8 cellular contexts compared by ENCODE assay signal in the genomic region with DNA sequence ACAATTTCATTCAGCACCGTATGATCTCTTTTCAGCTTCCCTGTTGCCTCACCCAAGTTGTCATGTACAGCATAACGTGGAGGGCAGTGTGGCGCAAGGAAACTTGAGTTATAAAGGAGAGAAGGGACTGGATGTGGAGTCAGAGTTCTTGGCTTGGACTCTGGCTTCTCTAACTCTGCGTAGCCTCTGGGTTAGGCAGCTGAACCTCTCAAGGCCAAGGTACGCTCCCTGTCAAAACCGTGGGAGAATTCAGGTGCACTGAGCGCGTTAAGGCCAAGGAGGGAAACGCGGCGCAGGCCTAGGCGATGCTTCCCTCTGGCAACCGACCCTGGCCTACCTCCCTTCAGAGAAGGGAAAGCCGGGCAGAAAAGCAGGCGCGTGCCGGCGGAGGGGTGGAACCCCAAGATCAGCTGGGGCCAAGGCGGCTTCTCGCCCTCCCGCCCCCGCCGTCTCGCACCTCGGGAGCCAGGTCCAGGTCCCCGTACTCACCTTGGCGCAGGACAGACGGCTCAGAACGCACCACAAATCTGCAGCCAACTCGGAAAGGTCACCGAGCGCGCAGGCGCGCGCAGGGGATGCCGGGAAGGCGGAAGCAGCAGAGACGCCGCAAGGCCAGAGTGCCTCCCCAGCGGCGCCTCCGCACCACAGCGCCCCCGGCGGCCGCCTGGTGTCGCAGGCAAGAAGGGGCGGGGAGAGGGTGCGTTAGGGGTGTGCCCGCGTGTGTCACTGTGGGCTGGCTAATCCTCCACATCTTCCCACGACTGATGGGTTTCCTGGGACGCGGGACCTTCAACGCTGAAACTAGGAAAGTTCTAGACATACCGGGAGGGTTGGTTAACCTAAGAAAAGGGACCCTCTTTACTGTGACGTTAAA. TPM values are rescaled to one million over a fixed set of nuclear protein-coding genes. Genes with fewer than 3 reads are reported as not detected.
DNase-seq lines count a peak whose midpoint lies in the region; ATAC-seq, FAIRE-seq and TF ChIP-seq lines count a peak whose summit lies in the region.

No MANE protein-coding gene starts in this region.

- intact Hi-C loops in Right ventricle myocardium superior (cut with DNase I): no loop called here
- intact Hi-C loops in pancreas (cut with DNase I): no loop called here
- intact Hi-C loops in tibial artery (cut with DNase I; ENCODE audit: low total_unique reads): loop anchor here (5.0 kb wide), 2 partner anchors 74 to 359 kb away; a partner anchor contains a TSS

- no peak for FAIRE-seq in pancreas (lab: Jason Lieb, UNC)

- H3K27ac Mint-ChIP-seq in activated naive CD8-positive, alpha-beta T cell treated with anti-CD3 and anti-CD28 coated beads, Interleukin-2, amount 10 ng/mL, durations not matched to agents 7 days and 5 days: peak overlapping the region; percentile 85

- no peaks in the 10 kb centered on the region for H3K9me3 Mint-ChIP-seq in activated naive CD8-positive, alpha-beta T cell treated with anti-CD3 and anti-CD28 coated beads, Interleukin-2, amount 10 ng/mL, durations not matched to agents 7 days and 5 days

- H3K4me1 Mint-ChIP-seq in activated naive CD8-positive, alpha-beta T cell treated with anti-CD3 and anti-CD28 coated beads, Interleukin-2, amount 10 ng/mL, durations not matched to agents 7 days and 5 days: peaks cover 9% of the 10 kb centered on the region

- H3K4me1 ChIP-seq in pancreas: peaks cover 0 to 13% (median 8%) of the 10 kb centered on the region in 3 donors
- H3K4me1 ChIP-seq in tibial artery: peaks cover 4 to 35% (median 20%) of the 10 kb centered on the region in 4 donors

- peak overlapping the region; percentile 88 for H3K4me3 Mint-ChIP-seq in activated naive CD8-positive, alpha-beta T cell treated with anti-CD3 and anti-CD28 coated beads, Interleukin-2, amount 10 ng/mL, durations not matched to agents 7 days and 5 days

- H3K9me3 ChIP-seq in pancreas (no peaks in the 10 kb centered on the region), tibial artery (no peaks in the 10 kb centered on the region)

- no peaks in the 10 kb centered on the region for H3K36me3 Mint-ChIP-seq in activated naive CD8-positive, alpha-beta T cell treated with anti-CD3 and anti-CD28 coated beads, Interleukin-2, amount 10 ng/mL, durations not matched to agents 7 days and 5 days

- H3K27me3 ChIP-seq in pancreas (no peaks in the 10 kb centered on the region), tibial artery (peaks cover 0 to 16% of the 10 kb centered on the region in 2 donors)

- WGBS in pancreas, 2 donors: 0 to 1% methylated on average over 58 of the region's 58 CpGs

- ATAC-seq in HG02642 (IDR thresholded peaks at IDR 0.05; ENCODE audit: poor library complexity, unreplicated experiment): peak; percentile 98
- ATAC-seq in activated naive CD8-positive, alpha-beta T cell treated with anti-CD3 and anti-CD28 coated beads, Interleukin-2, amount 10 ng/mL, durations not matched to agents 7 days and 5 days (ENCODE audit: low read depth): peak; percentile 97
- ATAC-seq in Right ventricle myocardium superior (ENCODE audit: poor library complexity): peak; percentile 96
- peak; percentile 98 to 99 (median 98) for ATAC-seq in pancreas

- DNase-seq in GM12865 (ENCODE audit: low read depth): peak; percentile 95
- DNase-seq in NCI-H1105 (lab: John Stamatoyannopoulos, UW): peak; percentile 90
- DNase-seq in SKM-1 (lab: John Stamatoyannopoulos, UW; ENCODE audit: unreplicated experiment): peak; percentile 47
- peak; percentile 100 for DNase-seq in activated naive CD8-positive, alpha-beta T cell treated with anti-CD3 and anti-CD28 coated beads, Interleukin-2, amount 10 ng/mL, durations not matched to agents 7 days and 5 days
- peak; percentile 94 for DNase-seq in Right ventricle myocardium superior
- peak; percentile 88 to 98 (median 94) for DNase-seq in pancreas
- peak; percentile 86 to 94 for DNase-seq in tibial artery

- peaks cover 0 to 7% (median 0%) of the 10 kb centered on the region in 3 donors for H3K36me3 ChIP-seq in pancreas
- H3K36me3 ChIP-seq in tibial artery: peaks cover 0 to 21% (median 13%) of the 10 kb centered on the region in 3 donors

- H3K4me3 ChIP-seq in GM12865 (ENCODE audit: low read depth, low read length) (peak overlapping the region; percentile 93), pancreas (peak overlapping the region; percentile 49 to 97 (median 80)), tibial artery (peak overlapping the region; percentile 75 to 82)

- POLR2A ChIA-PET in activated naive CD8-positive, alpha-beta T cell treated with anti-CD3 and anti-CD28 coated beads, Interleukin-2, amount 10 ng/mL, durations not matched to agents 7 days and 5 days (lab: Charles Lee): interaction anchor here (0.7 kb wide), 1 partner anchor 598 kb away, joined by 3 read pairs; no protein-coding TSS in a partner anchor

- H3K27ac ChIP-seq in pancreas: peak overlapping the region; percentile 70 to 79 (median 74)
- H3K27ac ChIP-seq in tibial artery: peak overlapping the region; percentile 72 to 78

- peaks cover 15% of the 10 kb centered on the region for H3K27me3 Mint-ChIP-seq in activated naive CD8-positive, alpha-beta T cell treated with anti-CD3 and anti-CD28 coated beads, Interleukin-2, amount 10 ng/mL, durations not matched to agents 7 days and 5 days

- TF ChIP-seq CTCF in GM12865 (IDR thresholded peaks at IDR 0.05; ENCODE audit: insufficient read depth, low read depth, low read length, missing control alignments): peak; percentile 100
- peak; percentile 96 to 99 (median 98) for TF ChIP-seq CTCF in pancreas (IDR thresholded peaks at IDR 0.05)
- peak; percentile 94 to 99 for TF ChIP-seq CTCF in tibial artery (IDR thresholded peaks at IDR 0.05)

RNA-seq across cellular contexts. Expression of a gene that starts 7.0 kb away (rescaled TPM):
- total RNA-seq in activated naive CD8-positive, alpha-beta T cell treated with anti-CD3 and anti-CD28 coated beads, Interleukin-2, amount 10 ng/mL, durations not matched to agents 7 days and 5 days: under 1 TPM; 0.33 to 0.62 TPM
- total RNA-seq in Right ventricle myocardium superior (2.7 TPM), pancreas (1 to 10 TPM in 4 of 6 donors, under 1 TPM in 2; 0.67 to 5.6 (median 1.6) TPM)
- polyA plus RNA-seq in pancreas: 10 to 100 TPM in 1 of 2 donors, 1 to 10 TPM in 1; 2.9 to 28.6 TPM

RNA-seq across cellular contexts. Expression of a gene that starts 21.1 kb away (rescaled TPM):
- not detected for total RNA-seq in activated naive CD8-positive, alpha-beta T cell treated with anti-CD3 and anti-CD28 coated beads, Interleukin-2, amount 10 ng/mL, durations not matched to agents 7 days and 5 days
- 26.4 TPM for total RNA-seq in Right ventricle myocardium superior
- not detected for total RNA-seq in pancreas
- not detected for polyA plus RNA-seq in pancreas

Comparison
In these comparisons a context has a peak if more than half of its experiments do, and no peak if none do; other contexts are left out.
1. Peak in every context shown above with its lines: DNase-seq, ATAC-seq, H3K4me3 ChIP-seq and H3K27ac ChIP-seq.
2. DNase-seq: peak in every context shown above with its lines; median percentile 100 in activated naive CD8-positive, alpha-beta T cell treated with anti-CD3 and anti-CD28 coated beads, Interleukin-2, amount 10 ng/mL, durations not matched to agents 7 days and 5 days; 95 in GM12865; 94 in pancreas; 94 in Right ventricle myocardium superior; 90 in NCI-H1105; 90 in tibial artery; 47 in SKM-1.
3. RNA of a gene that starts 21.1 kb away (total RNA-seq): 26.4 TPM in Right ventricle myocardium superior (single experiment); not detected in activated naive CD8-positive, alpha-beta T cell treated with anti-CD3 and anti-CD28 coated beads, Interleukin-2, amount 10 ng/mL, durations not matched to agents 7 days and 5 days and not detected in pancreas; every median in the first group is over 10 times any median in the second.